ENCODE assay signal across 1 cellular context in the genomic region with DNA sequence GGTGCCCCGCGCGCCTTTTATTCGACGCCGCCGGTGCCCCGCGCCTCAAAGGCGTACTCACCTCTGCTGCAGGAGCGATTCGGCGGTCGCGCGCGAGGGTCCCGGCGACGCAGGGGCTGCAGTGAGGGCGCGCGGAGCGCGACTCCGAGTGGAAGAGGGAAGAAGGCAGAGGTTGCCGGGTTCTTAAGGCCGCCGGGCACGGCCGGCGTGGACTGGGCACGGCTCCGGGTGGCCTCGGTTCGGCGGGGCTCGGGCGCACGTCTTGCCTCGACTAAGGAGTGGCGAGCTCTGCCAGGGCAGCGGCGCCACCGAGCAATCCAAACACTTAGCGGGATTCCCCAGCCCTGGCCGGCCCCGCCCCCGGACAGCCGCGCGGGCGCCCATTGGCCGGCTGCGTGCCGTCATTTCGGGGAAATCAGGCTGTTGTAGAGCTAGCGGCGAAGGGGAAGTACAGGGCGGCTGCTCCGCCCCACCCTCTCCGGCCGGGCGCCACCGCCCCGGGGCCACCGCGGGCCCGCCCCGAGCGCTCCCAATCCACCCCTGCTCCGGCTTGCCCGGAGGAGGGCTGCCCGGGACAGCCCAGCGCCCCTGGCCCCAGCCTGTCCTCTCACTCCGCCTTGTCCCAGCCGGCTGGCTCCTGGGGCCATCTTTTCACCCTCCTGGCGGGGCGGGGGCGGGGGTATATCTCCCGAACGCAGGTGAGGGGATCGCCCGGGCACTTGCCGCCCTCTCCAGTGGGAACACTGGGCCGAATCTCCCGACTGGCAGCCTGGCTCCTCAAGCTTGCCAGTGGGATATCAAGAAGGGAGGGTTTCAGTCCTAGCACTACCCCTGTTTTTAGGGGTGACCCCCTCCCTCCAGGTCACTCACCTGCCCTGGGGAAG.
TF ChIP-seq lines count a peak whose summit lies in the region.

A gene with protein sequence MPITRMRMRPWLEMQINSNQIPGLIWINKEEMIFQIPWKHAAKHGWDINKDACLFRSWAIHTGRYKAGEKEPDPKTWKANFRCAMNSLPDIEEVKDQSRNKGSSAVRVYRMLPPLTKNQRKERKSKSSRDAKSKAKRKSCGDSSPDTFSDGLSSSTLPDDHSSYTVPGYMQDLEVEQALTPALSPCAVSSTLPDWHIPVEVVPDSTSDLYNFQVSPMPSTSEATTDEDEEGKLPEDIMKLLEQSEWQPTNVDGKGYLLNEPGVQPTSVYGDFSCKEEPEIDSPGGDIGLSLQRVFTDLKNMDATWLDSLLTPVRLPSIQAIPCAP (minus strand): TSS at position 290 of the 884 bp plus-strand sequence. CDS start 1,295 bp downstream, outside the sequence.

TF ChIP-seq in HepG2, 621 proteins besides CTCF, POLR2A, EP300 and RAD21 (continued from another document and continues in another):
- no peak for TF ChIP-seq ZNF10 (CRISPR knock-in tag; IDR thresholded peaks at IDR 0.05; ENCODE audit: borderline replicate concordance, low read depth)
- TF ChIP-seq, protein P1, sequence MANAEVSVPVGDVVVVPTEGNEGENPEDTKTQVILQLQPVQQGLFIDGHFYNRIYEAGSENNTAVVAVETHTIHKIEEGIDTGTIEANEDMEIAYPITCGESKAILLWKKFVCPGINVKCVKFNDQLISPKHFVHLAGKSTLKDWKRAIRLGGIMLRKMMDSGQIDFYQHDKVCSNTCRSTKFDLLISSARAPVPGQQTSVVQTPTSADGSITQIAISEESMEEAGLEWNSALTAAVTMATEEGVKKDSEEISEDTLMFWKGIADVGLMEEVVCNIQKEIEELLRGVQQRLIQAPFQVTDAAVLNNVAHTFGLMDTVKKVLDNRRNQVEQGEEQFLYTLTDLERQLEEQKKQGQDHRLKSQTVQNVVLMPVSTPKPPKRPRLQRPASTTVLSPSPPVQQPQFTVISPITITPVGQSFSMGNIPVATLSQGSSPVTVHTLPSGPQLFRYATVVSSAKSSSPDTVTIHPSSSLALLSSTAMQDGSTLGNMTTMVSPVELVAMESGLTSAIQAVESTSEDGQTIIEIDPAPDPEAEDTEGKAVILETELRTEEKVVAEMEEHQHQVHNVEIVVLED (CRISPR knock-in tag; IDR thresholded peaks at IDR 0.05; ENCODE audit: borderline replicate concordance), result no peak
- TF ChIP-seq ZNF232 (CRISPR knock-in tag; IDR thresholded peaks at IDR 0.05; ENCODE audit: borderline replicate concordance), result peak; percentile 73; the same call in 1 of the 2 replicates
- TF ChIP-seq ZNF367 (CRISPR knock-in tag; IDR thresholded peaks at IDR 0.05; ENCODE audit: borderline replicate concordance), result no peak
- TF ChIP-seq, protein P2, sequence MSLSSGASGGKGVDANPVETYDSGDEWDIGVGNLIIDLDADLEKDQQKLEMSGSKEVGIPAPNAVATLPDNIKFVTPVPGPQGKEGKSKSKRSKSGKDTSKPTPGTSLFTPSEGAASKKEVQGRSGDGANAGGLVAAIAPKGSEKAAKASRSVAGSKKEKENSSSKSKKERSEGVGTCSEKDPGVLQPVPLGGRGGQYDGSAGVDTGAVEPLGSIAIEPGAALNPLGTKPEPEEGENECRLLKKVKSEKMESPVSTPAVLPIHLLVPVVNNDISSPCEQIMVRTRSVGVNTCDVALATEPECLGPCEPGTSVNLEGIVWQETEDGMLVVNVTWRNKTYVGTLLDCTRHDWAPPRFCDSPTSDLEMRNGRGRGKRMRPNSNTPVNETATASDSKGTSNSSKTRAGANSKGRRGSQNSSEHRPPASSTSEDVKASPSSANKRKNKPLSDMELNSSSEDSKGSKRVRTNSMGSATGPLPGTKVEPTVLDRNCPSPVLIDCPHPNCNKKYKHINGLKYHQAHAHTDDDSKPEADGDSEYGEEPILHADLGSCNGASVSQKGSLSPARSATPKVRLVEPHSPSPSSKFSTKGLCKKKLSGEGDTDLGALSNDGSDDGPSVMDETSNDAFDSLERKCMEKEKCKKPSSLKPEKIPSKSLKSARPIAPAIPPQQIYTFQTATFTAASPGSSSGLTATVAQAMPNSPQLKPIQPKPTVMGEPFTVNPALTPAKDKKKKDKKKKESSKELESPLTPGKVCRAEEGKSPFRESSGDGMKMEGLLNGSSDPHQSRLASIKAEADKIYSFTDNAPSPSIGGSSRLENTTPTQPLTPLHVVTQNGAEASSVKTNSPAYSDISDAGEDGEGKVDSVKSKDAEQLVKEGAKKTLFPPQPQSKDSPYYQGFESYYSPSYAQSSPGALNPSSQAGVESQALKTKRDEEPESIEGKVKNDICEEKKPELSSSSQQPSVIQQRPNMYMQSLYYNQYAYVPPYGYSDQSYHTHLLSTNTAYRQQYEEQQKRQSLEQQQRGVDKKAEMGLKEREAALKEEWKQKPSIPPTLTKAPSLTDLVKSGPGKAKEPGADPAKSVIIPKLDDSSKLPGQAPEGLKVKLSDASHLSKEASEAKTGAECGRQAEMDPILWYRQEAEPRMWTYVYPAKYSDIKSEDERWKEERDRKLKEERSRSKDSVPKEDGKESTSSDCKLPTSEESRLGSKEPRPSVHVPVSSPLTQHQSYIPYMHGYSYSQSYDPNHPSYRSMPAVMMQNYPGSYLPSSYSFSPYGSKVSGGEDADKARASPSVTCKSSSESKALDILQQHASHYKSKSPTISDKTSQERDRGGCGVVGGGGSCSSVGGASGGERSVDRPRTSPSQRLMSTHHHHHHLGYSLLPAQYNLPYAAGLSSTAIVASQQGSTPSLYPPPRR (CRISPR knock-in tag; IDR thresholded peaks at IDR 0.05; ENCODE audit: borderline replicate concordance), result peak; percentile 29; the same call in 1 of the 2 replicates
- TF ChIP-seq, protein P3, sequence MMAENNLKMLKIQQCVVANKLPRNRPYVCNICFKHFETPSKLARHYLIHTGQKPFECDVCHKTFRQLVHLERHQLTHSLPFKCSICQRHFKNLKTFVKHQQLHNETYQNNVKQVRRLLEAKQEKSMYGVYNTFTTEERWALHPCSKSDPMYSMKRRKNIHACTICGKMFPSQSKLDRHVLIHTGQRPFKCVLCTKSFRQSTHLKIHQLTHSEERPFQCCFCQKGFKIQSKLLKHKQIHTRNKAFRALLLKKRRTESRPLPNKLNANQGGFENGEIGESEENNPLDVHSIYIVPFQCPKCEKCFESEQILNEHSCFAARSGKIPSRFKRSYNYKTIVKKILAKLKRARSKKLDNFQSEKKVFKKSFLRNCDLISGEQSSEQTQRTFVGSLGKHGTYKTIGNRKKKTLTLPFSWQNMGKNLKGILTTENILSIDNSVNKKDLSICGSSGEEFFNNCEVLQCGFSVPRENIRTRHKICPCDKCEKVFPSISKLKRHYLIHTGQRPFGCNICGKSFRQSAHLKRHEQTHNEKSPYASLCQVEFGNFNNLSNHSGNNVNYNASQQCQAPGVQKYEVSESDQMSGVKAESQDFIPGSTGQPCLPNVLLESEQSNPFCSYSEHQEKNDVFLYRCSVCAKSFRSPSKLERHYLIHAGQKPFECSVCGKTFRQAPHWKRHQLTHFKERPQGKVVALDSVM (CRISPR knock-in tag; IDR thresholded peaks at IDR 0.05), result no peak
- TF ChIP-seq, protein P4, sequence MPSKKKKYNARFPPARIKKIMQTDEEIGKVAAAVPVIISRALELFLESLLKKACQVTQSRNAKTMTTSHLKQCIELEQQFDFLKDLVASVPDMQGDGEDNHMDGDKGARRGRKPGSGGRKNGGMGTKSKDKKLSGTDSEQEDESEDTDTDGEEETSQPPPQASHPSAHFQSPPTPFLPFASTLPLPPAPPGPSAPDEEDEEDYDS (CRISPR knock-in tag; IDR thresholded peaks at IDR 0.05), result peak; percentile 85
- TF ChIP-seq KMT2A (CRISPR knock-in tag; IDR thresholded peaks at IDR 0.05), result peak; percentile 71
- TF ChIP-seq GTF2F1 (IDR thresholded peaks at IDR 0.05; ENCODE audit: low read length), result no peak
- no peak for TF ChIP-seq ZBTB21 (CRISPR knock-in tag; IDR thresholded peaks at IDR 0.05)
- TF ChIP-seq, protein P5, sequence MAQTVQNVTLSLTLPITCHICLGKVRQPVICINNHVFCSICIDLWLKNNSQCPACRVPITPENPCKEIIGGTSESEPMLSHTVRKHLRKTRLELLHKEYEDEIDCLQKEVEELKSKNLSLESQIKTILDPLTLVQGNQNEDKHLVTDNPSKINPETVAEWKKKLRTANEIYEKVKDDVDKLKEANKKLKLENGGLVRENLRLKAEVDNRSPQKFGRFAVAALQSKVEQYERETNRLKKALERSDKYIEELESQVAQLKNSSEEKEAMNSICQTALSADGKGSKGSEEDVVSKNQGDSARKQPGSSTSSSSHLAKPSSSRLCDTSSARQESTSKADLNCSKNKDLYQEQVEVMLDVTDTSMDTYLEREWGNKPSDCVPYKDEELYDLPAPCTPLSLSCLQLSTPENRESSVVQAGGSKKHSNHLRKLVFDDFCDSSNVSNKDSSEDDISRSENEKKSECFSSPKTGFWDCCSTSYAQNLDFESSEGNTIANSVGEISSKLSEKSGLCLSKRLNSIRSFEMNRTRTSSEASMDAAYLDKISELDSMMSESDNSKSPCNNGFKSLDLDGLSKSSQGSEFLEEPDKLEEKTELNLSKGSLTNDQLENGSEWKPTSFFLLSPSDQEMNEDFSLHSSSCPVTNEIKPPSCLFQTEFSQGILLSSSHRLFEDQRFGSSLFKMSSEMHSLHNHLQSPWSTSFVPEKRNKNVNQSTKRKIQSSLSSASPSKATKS (CRISPR knock-in tag; IDR thresholded peaks at IDR 0.05), result no peak; the same call in 1 of the 2 replicates
- 0 out of 2 replicates have a peak, but pooled peaks have one; percentile 66 for TF ChIP-seq PRMT3 (CRISPR knock-in tag; IDR thresholded peaks at IDR 0.05; ENCODE audit: borderline replicate concordance, low read depth)
- no peak; the same call in 1 of the 2 replicates for TF ChIP-seq ZKSCAN8 (CRISPR knock-in tag; IDR thresholded peaks at IDR 0.05; ENCODE audit: borderline replicate concordance)
- TF ChIP-seq TMF1 (CRISPR knock-in tag; IDR thresholded peaks at IDR 0.05; ENCODE audit: low read depth), result peak; percentile 67
- peak; percentile 47; the same call in 1 of the 2 replicates for TF ChIP-seq HDAC2 (CRISPR knock-in tag; IDR thresholded peaks at IDR 0.05)
- TF ChIP-seq ZNF879 (CRISPR knock-in tag; IDR thresholded peaks at IDR 0.05), result 0 out of 2 replicates have a peak, but pooled peaks have one; percentile 32
- no peak for TF ChIP-seq RXRB (CRISPR knock-in tag; IDR thresholded peaks at IDR 0.05; ENCODE audit: borderline replicate concordance)
- TF ChIP-seq TAF1 (CRISPR knock-in tag; IDR thresholded peaks at IDR 0.05), result peak; percentile 98
- TF ChIP-seq MBD4 (IDR thresholded peaks at IDR 0.05; ENCODE audit: borderline replicate concordance, low read length), result no peak
- TF ChIP-seq FIP1L1 (IDR thresholded peaks at IDR 0.05; ENCODE audit: borderline replicate concordance, insufficient read depth, low read depth, low read length), result no peak
- TF ChIP-seq, protein P6, sequence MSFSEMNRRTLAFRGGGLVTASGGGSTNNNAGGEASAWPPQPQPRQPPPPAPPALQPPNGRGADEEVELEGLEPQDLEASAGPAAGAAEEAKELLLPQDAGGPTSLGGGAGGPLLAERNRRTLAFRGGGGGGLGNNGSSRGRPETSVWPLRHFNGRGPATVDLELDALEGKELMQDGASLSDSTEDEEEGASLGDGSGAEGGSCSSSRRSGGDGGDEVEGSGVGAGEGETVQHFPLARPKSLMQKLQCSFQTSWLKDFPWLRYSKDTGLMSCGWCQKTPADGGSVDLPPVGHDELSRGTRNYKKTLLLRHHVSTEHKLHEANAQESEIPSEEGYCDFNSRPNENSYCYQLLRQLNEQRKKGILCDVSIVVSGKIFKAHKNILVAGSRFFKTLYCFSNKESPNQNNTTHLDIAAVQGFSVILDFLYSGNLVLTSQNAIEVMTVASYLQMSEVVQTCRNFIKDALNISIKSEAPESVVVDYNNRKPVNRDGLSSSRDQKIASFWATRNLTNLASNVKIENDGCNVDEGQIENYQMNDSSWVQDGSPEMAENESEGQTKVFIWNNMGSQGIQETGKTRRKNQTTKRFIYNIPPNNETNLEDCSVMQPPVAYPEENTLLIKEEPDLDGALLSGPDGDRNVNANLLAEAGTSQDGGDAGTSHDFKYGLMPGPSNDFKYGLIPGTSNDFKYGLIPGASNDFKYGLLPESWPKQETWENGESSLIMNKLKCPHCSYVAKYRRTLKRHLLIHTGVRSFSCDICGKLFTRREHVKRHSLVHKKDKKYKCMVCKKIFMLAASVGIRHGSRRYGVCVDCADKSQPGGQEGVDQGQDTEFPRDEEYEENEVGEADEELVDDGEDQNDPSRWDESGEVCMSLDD (CRISPR knock-in tag; IDR thresholded peaks at IDR 0.05; ENCODE audit: borderline replicate concordance), result no peak
- no peak for TF ChIP-seq IKZF1 (IDR thresholded peaks at IDR 0.05)
- TF ChIP-seq ZNF343 (CRISPR knock-in tag; IDR thresholded peaks at IDR 0.05), result no peak
- 0 out of 2 replicates have a peak, but pooled peaks have one; percentile 12 for TF ChIP-seq ZNF224 (CRISPR knock-in tag; IDR thresholded peaks at IDR 0.05)
- no peak for TF ChIP-seq PAWR (CRISPR knock-in tag; IDR thresholded peaks at IDR 0.05; ENCODE audit: borderline replicate concordance)
- peak; percentile 69; the same call in 1 of the 2 replicates for TF ChIP-seq KDM5B (CRISPR knock-in tag; IDR thresholded peaks at IDR 0.05; ENCODE audit: borderline replicate concordance)
- TF ChIP-seq ZNF780A (CRISPR knock-in tag; IDR thresholded peaks at IDR 0.05), result no peak
- TF ChIP-seq, protein P7, sequence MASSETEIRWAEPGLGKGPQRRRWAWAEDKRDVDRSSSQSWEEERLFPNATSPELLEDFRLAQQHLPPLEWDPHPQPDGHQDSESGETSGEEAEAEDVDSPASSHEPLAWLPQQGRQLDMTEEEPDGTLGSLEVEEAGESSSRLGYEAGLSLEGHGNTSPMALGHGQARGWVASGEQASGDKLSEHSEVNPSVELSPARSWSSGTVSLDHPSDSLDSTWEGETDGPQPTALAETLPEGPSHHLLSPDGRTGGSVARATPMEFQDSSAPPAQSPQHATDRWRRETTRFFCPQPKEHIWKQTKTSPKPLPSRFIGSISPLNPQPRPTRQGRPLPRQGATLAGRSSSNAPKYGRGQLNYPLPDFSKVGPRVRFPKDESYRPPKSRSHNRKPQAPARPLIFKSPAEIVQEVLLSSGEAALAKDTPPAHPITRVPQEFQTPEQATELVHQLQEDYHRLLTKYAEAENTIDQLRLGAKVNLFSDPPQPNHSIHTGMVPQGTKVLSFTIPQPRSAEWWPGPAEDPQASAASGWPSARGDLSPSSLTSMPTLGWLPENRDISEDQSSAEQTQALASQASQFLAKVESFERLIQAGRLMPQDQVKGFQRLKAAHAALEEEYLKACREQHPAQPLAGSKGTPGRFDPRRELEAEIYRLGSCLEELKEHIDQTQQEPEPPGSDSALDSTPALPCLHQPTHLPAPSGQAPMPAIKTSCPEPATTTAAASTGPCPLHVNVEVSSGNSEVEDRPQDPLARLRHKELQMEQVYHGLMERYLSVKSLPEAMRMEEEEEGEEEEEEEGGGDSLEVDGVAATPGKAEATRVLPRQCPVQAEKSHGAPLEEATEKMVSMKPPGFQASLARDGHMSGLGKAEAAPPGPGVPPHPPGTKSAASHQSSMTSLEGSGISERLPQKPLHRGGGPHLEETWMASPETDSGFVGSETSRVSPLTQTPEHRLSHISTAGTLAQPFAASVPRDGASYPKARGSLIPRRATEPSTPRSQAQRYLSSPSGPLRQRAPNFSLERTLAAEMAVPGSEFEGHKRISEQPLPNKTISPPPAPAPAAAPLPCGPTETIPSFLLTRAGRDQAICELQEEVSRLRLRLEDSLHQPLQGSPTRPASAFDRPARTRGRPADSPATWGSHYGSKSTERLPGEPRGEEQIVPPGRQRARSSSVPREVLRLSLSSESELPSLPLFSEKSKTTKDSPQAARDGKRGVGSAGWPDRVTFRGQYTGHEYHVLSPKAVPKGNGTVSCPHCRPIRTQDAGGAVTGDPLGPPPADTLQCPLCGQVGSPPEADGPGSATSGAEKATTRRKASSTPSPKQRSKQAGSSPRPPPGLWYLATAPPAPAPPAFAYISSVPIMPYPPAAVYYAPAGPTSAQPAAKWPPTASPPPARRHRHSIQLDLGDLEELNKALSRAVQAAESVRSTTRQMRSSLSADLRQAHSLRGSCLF (CRISPR knock-in tag; IDR thresholded peaks at IDR 0.05; ENCODE audit: borderline replicate concordance), result no peak
- TF ChIP-seq ZNF552 (CRISPR knock-in tag; IDR thresholded peaks at IDR 0.05; ENCODE audit: borderline replicate concordance), result no peak
- TF ChIP-seq CHCHD3 (CRISPR knock-in tag; IDR thresholded peaks at IDR 0.05), result no peak
- peak; percentile 57; the same call in 1 of the 2 replicates for TF ChIP-seq GLI4 (CRISPR knock-in tag; IDR thresholded peaks at IDR 0.05; ENCODE audit: borderline replicate concordance)
